Comparison of ENCODE assay signal across 8 cellular contexts in the genomic region with DNA sequence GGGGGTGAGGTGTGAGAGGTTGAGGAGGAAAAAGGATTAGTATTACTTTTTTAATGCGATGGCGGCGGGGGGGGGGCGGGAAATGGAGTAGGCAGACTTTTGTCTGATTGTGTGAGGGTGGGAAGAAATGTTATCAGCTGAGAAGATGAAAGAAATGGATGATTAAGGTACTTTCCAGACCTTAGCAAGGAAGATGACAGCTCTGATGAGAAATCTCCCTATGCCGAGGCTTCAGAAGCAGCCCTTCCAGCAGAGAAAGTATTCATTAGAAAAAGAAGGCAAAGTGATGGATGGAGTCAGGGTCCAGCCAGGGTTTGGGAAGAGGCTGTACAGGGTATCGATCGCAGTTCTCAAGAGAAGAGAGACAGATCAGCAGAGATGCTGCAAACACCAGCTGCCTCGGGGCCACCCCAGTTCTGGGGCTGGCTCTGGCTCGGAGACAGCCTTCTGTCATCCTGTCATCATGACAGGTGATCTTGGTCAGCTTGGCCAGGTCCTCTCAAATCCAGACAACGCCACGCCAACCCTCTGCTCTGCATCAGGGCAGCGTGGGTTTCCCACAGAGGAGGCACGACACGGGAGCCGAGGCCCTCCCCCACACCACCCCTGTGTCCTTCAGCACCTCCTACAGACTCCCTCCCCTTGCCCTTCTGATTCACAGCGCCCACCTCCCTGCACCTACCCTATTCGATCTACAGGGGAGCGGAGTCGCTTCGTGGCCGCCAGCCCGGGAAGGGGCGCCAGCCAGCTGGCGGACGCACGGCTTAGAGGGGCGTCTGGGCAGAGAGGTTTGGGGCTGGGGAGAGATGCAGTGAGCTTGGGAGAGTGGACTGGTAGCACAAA.
DNase-seq lines count a peak whose midpoint lies in the region; ATAC-seq and TF ChIP-seq lines count a peak whose summit lies in the region.

No MANE protein-coding gene starts in this region.

- no peaks in the 10 kb centered on the region for H3K27me3 ChIP-seq in BLaER1 treated with 17β-estradiol and CSF1 and Interleukin-3, amounts not matched to agents 10 nM and 100 nM
- H3K27me3 ChIP-seq in SU-DHL-6 (ENCODE audit: low read length), result no peaks in the 10 kb centered on the region

- H3K4me2 ChIP-seq in BLaER1 treated with 17β-estradiol and CSF1 and Interleukin-3, amounts not matched to agents 10 nM and 100 nM, result peak overlapping the region; percentile 80 to 98 (median 96)
- H3K4me2 ChIP-seq in SU-DHL-6 (ENCODE audit: low read depth, low read length, poor library complexity, severe bottlenecking), result peak overlapping the region; percentile 56

- peak overlapping the region; percentile 64 to 87 (median 80) for H3K4me3 ChIP-seq in BLaER1 treated with 17β-estradiol and CSF1 and Interleukin-3, amounts not matched to agents 10 nM and 100 nM
- H3K4me3 ChIP-seq in SU-DHL-6 (ENCODE audit: insufficient read depth, low read length, poor library complexity, severe bottlenecking) (peak overlapping the region; percentile 53), cardiac fibroblast (replicated peaks in 1 of 2; ENCODE audit: low read depth in 2 of 2, low read length in 2 of 2) (peak overlapping the region; percentile 50 to 56)

- TF ChIP-seq CTCF in SU-DHL-6 (IDR thresholded peaks at IDR 0.05; ENCODE audit: insufficient read depth, low read length, poor library complexity, severe bottlenecking) (no peak), cardiac fibroblast (IDR thresholded peaks at IDR 0.05; ENCODE audit: low read depth, low read length) (no peak)

- DNase-seq in cardiac fibroblast (ENCODE audit: low read depth in 2 of 2), result no peak
- peak; percentile 77 for DNase-seq in left kidney (ENCODE audit: low read depth, low spot score)
- DNase-seq in stimulated activated naive CD4-positive, alpha-beta T cell treated with Interleukin-2 at 50 U/mL for 16 hours (lab: John Stamatoyannopoulos, UW), result peak; percentile 37

- H3K27ac ChIP-seq in BLaER1 treated with 17β-estradiol and CSF1 and Interleukin-3, amounts not matched to agents 10 nM and 100 nM, result 0 out of 22 replicates have a peak overlapping the region, but pooled peaks of 1 of the 11 experiments have one; percentile 8
- H3K27ac ChIP-seq in SU-DHL-6 (ENCODE audit: low read depth, low read length), result no peak overlapping the region

- H3K9me3 ChIP-seq in BLaER1 treated with 17β-estradiol and CSF1 and Interleukin-3, amounts not matched to agents 10 nM and 100 nM (replicated peaks in 1 of 11), result no peaks in the 10 kb centered on the region
- H3K9me3 ChIP-seq in SU-DHL-6 (ENCODE audit: insufficient read depth, low read length), result no peaks in the 10 kb centered on the region

- H3F3A ChIP-seq in SU-DHL-6 (ENCODE audit: insufficient read depth), result no peaks in the 10 kb centered on the region

- peaks cover 0 to 21% (median 0%) of the 10 kb centered on the region in 11 experiments; a peak in 3 of 22 replicates for H4K20me1 ChIP-seq in BLaER1 treated with 17β-estradiol and CSF1 and Interleukin-3, amounts not matched to agents 10 nM and 100 nM
- no peaks in the 10 kb centered on the region for H4K20me1 ChIP-seq in SU-DHL-6 (ENCODE audit: low read depth, low read length)

- no peaks in the 10 kb centered on the region for H3K9me2 ChIP-seq in SU-DHL-6 (replicated peaks; ENCODE audit: insufficient read depth, low read length)

- H3K9ac ChIP-seq in BLaER1 treated with 17β-estradiol and CSF1 and Interleukin-3, amounts not matched to agents 10 nM and 100 nM, result peak overlapping the region in 10 of 11 experiments; percentile 26 to 68 (median 60); a peak in 17 of 22 replicates
- H3K9ac ChIP-seq in SU-DHL-6 (ENCODE audit: low read length), result peak overlapping the region; percentile 45

- peaks cover 22 to 33% (median 27%) of the 10 kb centered on the region in 10 experiments for H3K4me1 ChIP-seq in BLaER1 treated with 17β-estradiol and CSF1 and Interleukin-3, amounts not matched to agents 10 nM and 100 nM

- peak overlapping the region; percentile 72 for H2AFZ ChIP-seq in SU-DHL-6 (ENCODE audit: low read depth, low read length, severe bottlenecking)

- H3K79me2 ChIP-seq in SU-DHL-6 (ENCODE audit: insufficient read depth, low read length), result peaks cover 8% of the 10 kb centered on the region; the same call in 1 of the 2 replicates

- peak; percentile 11 for ATAC-seq in GM19372 (IDR thresholded peaks at IDR 0.05; ENCODE audit: low read depth, unreplicated experiment)
- peak; percentile 27 for ATAC-seq in HG03432 (IDR thresholded peaks at IDR 0.05; ENCODE audit: unreplicated experiment)
- no peak for ATAC-seq in GM18861 (IDR thresholded peaks at IDR 0.05; ENCODE audit: unreplicated experiment)

- peaks cover 6 to 25% (median 24%) of the 10 kb centered on the region in 11 experiments for H3K36me3 ChIP-seq in BLaER1 treated with 17β-estradiol and CSF1 and Interleukin-3, amounts not matched to agents 10 nM and 100 nM
- no peaks in the 10 kb centered on the region for H3K36me3 ChIP-seq in SU-DHL-6 (ENCODE audit: low read length)

Comparison
In these comparisons a context has a peak if more than half of its experiments do, and no peak if none do; other contexts are left out.
1. DNase-seq: peak in left kidney (single experiment) and stimulated activated naive CD4-positive, alpha-beta T cell treated with Interleukin-2 at 50 U/mL for 16 hours (single experiment); none in cardiac fibroblast (0 of 2).
2. Peak in every context shown above with its lines, with median percentiles within 50 percentile points of each other: H3K4me3 ChIP-seq.